In genomic region chr1:154000420-154000819, GRCh38 we compare ENCODE assay signal across 1 cellular context.
TF ChIP-seq lines count a peak whose summit lies in the region.

No MANE protein-coding gene starts in this region.

TF ChIP-seq in K562, 482 proteins besides CTCF, POLR2A, EP300 and RAD21:
- TF ChIP-seq CGGBP1 (CRISPR knock-in tag; IDR thresholded peaks at IDR 0.05) (no peak), PRPF4 (IDR thresholded peaks at IDR 0.05; ENCODE audit: insufficient read depth, low read depth, low read length, poor library complexity, severe bottlenecking) (no peak), PHB2 (IDR thresholded peaks at IDR 0.05; ENCODE audit: low read depth) (no peak), SRSF1 (IDR thresholded peaks at IDR 0.05; ENCODE audit: low read depth, low read length) (no peak)
- TF ChIP-seq, protein P1, sequence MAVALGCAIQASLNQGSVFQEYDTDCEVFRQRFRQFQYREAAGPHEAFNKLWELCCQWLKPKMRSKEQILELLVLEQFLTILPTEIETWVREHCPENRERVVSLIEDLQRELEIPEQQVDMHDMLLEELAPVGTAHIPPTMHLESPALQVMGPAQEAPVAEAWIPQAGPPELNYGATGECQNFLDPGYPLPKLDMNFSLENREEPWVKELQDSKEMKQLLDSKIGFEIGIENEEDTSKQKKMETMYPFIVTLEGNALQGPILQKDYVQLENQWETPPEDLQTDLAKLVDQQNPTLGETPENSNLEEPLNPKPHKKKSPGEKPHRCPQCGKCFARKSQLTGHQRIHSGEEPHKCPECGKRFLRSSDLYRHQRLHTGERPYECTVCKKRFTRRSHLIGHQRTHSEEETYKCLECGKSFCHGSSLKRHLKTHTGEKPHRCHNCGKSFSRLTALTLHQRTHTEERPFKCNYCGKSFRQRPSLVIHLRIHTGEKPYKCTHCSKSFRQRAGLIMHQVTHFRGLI (CRISPR knock-in tag; IDR thresholded peaks at IDR 0.05), result no peak
- TF ChIP-seq, protein P2, sequence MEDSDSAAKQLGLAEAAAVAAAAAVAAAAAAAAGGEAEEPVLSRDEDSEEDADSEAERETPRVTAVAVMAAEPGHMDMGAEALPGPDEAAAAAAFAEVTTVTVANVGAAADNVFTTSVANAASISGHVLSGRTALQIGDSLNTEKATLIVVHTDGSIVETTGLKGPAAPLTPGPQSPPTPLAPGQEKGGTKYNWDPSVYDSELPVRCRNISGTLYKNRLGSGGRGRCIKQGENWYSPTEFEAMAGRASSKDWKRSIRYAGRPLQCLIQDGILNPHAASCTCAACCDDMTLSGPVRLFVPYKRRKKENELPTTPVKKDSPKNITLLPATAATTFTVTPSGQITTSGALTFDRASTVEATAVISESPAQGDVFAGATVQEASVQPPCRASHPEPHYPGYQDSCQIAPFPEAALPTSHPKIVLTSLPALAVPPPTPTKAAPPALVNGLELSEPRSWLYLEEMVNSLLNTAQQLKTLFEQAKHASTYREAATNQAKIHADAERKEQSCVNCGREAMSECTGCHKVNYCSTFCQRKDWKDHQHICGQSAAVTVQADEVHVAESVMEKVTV (CRISPR knock-in tag; IDR thresholded peaks at IDR 0.05), result no peak
